ENCODE assay signal across 8 cellular contexts in genomic region chr12:29427964-29428363, GRCh38.
DNase-seq lines count a peak whose midpoint lies in the region; ATAC-seq lines count a peak whose summit lies in the region.

No MANE protein-coding gene starts in this region.

- ATAC-seq in GM19025 (IDR thresholded peaks at IDR 0.05; ENCODE audit: low read depth, unreplicated experiment) (peak; percentile 96), HG03066 (IDR thresholded peaks at IDR 0.05; ENCODE audit: low read depth, unreplicated experiment) (peak; percentile 97), memory B cell (ENCODE audit: low read depth) (peak; percentile 78)

- peaks cover 4% of the 10 kb centered on the region for H3K9me3 Mint-ChIP-seq in memory B cell
- H3K9me3 Mint-ChIP-seq in T-helper 2 cell treated with Interferon-gamma antibody and Interleukin-4, amounts not matched to agents 5 μg/mL and 100 μg/mL, for 36 hours, result no peaks in the 10 kb centered on the region

- H3K4me1 Mint-ChIP-seq in memory B cell, result peaks cover 6% of the 10 kb centered on the region
- peaks cover 4% of the 10 kb centered on the region for H3K4me1 Mint-ChIP-seq in T-helper 2 cell treated with Interferon-gamma antibody and Interleukin-4, amounts not matched to agents 5 μg/mL and 100 μg/mL, for 36 hours (ENCODE audit: low read depth)

- no peak overlapping the region for H3K27ac Mint-ChIP-seq in memory B cell
- no peak overlapping the region for H3K27ac Mint-ChIP-seq in T-helper 2 cell treated with Interferon-gamma antibody and Interleukin-4, amounts not matched to agents 5 μg/mL and 100 μg/mL, for 36 hours

- DNase-seq in AML-193 (lab: John Stamatoyannopoulos, UW), result peak; percentile 80 to 81
- DNase-seq in SIG-M5 treated with dmso at 0.1 percent for 504 hours (lab: John Stamatoyannopoulos, UW; ENCODE audit: unreplicated experiment), result peak; percentile 94
- no peak for DNase-seq in memory B cell (ENCODE audit: low spot score in 2 of 2)
- DNase-seq in T-helper 2 cell treated with Interferon-gamma antibody and Interleukin-4, amounts not matched to agents 5 μg/mL and 100 μg/mL, for 36 hours (ENCODE audit: low spot score), result no peak
- DNase-seq in pons (ENCODE audit: low spot score), result no peak
- no peak for DNase-seq in activated effector memory CD4-positive, alpha-beta T cell treated with Interleukin-2 at 50 U/mL for 16 hours

- no peak overlapping the region for H3K4me3 Mint-ChIP-seq in memory B cell
- no peak overlapping the region for H3K4me3 Mint-ChIP-seq in T-helper 2 cell treated with Interferon-gamma antibody and Interleukin-4, amounts not matched to agents 5 μg/mL and 100 μg/mL, for 36 hours

- H3K36me3 Mint-ChIP-seq in memory B cell, result no peaks in the 10 kb centered on the region
- no peaks in the 10 kb centered on the region for H3K36me3 Mint-ChIP-seq in T-helper 2 cell treated with Interferon-gamma antibody and Interleukin-4, amounts not matched to agents 5 μg/mL and 100 μg/mL, for 36 hours (ENCODE audit: low read depth)

- H3K27me3 Mint-ChIP-seq in memory B cell, result peaks cover 6% of the 10 kb centered on the region
- no peaks in the 10 kb centered on the region for H3K27me3 Mint-ChIP-seq in T-helper 2 cell treated with Interferon-gamma antibody and Interleukin-4, amounts not matched to agents 5 μg/mL and 100 μg/mL, for 36 hours (ENCODE audit: low read depth)

Comparison
In these comparisons a context has a peak if more than half of its experiments do, and no peak if none do; other contexts are left out.
1. DNase-seq: peak in AML-193 (2 of 2) and SIG-M5 treated with dmso at 0.1 percent for 504 hours (single experiment); none in memory B cell (0 of 2), T-helper 2 cell treated with Interferon-gamma antibody and Interleukin-4, amounts not matched to agents 5 μg/mL and 100 μg/mL, for 36 hours (single experiment), pons (single experiment) and activated effector memory CD4-positive, alpha-beta T cell treated with Interleukin-2 at 50 U/mL for 16 hours (single experiment).
2. Peak in every context shown above with its lines, with median percentiles within 50 percentile points of each other: ATAC-seq.